8 cellular contexts compared by ENCODE assay signal in the genomic region with DNA sequence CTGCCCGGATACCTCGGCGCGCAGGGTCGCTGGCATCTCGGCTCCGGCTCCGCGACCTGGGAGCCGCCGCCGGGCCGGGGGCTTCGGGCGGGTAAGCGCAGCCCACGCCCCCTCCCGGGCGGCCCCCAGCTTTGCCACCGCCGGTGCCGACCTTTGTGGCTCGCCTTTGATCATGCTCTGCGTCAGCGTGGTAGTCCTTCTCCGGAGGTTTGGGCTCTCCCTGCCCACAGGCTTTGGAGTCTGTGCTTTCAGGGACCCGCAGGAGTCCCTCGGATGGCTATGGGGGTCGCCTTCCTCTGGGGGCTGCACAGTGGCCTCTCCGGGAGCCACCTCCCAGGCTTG. TPM values are rescaled to one million over a fixed set of nuclear protein-coding genes. Genes with fewer than 3 reads are reported as not detected.
A peak's percentile ranks its signal among the peaks of the same experiment; 100 is the strongest.
DNase-seq lines count a peak whose midpoint lies in the region; ATAC-seq and TF ChIP-seq lines count a peak whose summit lies in the region.

No MANE protein-coding gene starts in this region.

- H3K27me3 ChIP-seq in breast epithelium: no peaks in the 10 kb centered on the region

- H3K4me3 Mint-ChIP-seq in natural killer cell treated with Interleukin-12 subunit alpha and Interleukin-12 subunit beta and Interleukin-15 and Interleukin-18, amount 100 ng/mL, for 72 hours: peak overlapping the region; percentile 71

- H3K9me3 Mint-ChIP-seq in natural killer cell treated with Interleukin-12 subunit alpha and Interleukin-12 subunit beta and Interleukin-15 and Interleukin-18, amount 100 ng/mL, for 72 hours: no peaks in the 10 kb centered on the region

- H3K4me3 ChIP-seq in breast epithelium: peak overlapping the region; percentile 52 to 74 (median 62)

- intact Hi-C loops in breast epithelium (cut with DNase I; ENCODE audit: low total_unique reads): no loop called here

- DNase-seq in breast epithelium (ENCODE audit: low spot score in 2 of 2) (no peak), AG08395 (ENCODE audit: low spot score) (no peak), LoVo (ENCODE audit: low spot score) (no peak), HuH-7.5 (ENCODE audit: low spot score) (no peak), mucosa of gallbladder (ENCODE audit: low spot score) (no peak)
- DNase-seq in natural killer cell treated with Interleukin-12 subunit alpha and Interleukin-12 subunit beta and Interleukin-15 and Interleukin-18, amount 100 ng/mL, for 72 hours (ENCODE audit: low spot score): no peak

- H3K4me1 Mint-ChIP-seq in natural killer cell treated with Interleukin-12 subunit alpha and Interleukin-12 subunit beta and Interleukin-15 and Interleukin-18, amount 100 ng/mL, for 72 hours (ENCODE audit: low read depth in 2 of 2): peaks cover 19 to 25% of the 10 kb centered on the region in 2 donors

- H3K36me3 Mint-ChIP-seq in natural killer cell treated with Interleukin-12 subunit alpha and Interleukin-12 subunit beta and Interleukin-15 and Interleukin-18, amount 100 ng/mL, for 72 hours: peaks cover 8% of the 10 kb centered on the region

- no peaks in the 10 kb centered on the region for H3K27me3 Mint-ChIP-seq in natural killer cell treated with Interleukin-12 subunit alpha and Interleukin-12 subunit beta and Interleukin-15 and Interleukin-18, amount 100 ng/mL, for 72 hours

- no peaks in the 10 kb centered on the region for H3K4me1 ChIP-seq in breast epithelium

- no peak overlapping the region for H3K27ac ChIP-seq in breast epithelium

- peak; percentile 14 for ATAC-seq in HG03175 (IDR thresholded peaks at IDR 0.05; ENCODE audit: unreplicated experiment)
- no peak for ATAC-seq in natural killer cell treated with Interleukin-12 subunit alpha and Interleukin-12 subunit beta and Interleukin-15 and Interleukin-18, amount 100 ng/mL, for 72 hours

- TF ChIP-seq CTCF in GM12872 (IDR thresholded peaks at IDR 0.05; ENCODE audit: insufficient read depth, low read depth, low read length): 0 out of 3 replicates have a peak, but pooled peaks have one; percentile 8
- no peak for TF ChIP-seq CTCF in breast epithelium (IDR thresholded peaks at IDR 0.05)

- TF ChIP-seq POLR2A in breast epithelium (IDR thresholded peaks at IDR 0.05): no peak

- no peak overlapping the region for H3K27ac Mint-ChIP-seq in natural killer cell treated with Interleukin-12 subunit alpha and Interleukin-12 subunit beta and Interleukin-15 and Interleukin-18, amount 100 ng/mL, for 72 hours

- no peaks in the 10 kb centered on the region for H3K36me3 ChIP-seq in breast epithelium

- no peaks in the 10 kb centered on the region for H3K9me3 ChIP-seq in breast epithelium

RNA-seq across cellular contexts. Expression of a gene that starts 7.3 kb away (rescaled TPM):
- 100 to 1,000 TPM; 117 to 174 (median 127) TPM for total RNA-seq in breast epithelium
- 100 to 1,000 TPM; 115 to 145 TPM for total RNA-seq in natural killer cell treated with Interleukin-12 subunit alpha and Interleukin-12 subunit beta and Interleukin-15 and Interleukin-18, amount 100 ng/mL, for 72 hours
- 118 TPM for total RNA-seq in mucosa of gallbladder

RNA-seq across cellular contexts. Expression of a gene that starts 39.7 kb away (rescaled TPM):
- 1 to 10 TPM; 5.1 to 7.5 (median 6.0) TPM for total RNA-seq in breast epithelium
- total RNA-seq in natural killer cell treated with Interleukin-12 subunit alpha and Interleukin-12 subunit beta and Interleukin-15 and Interleukin-18, amount 100 ng/mL, for 72 hours: not detected
- 236 TPM for total RNA-seq in mucosa of gallbladder

RNA-seq across cellular contexts. Expression of a gene that starts 40.6 kb away (rescaled TPM):
- total RNA-seq in breast epithelium (1 to 10 TPM in 1 of 3 donors, under 1 TPM in 2; 0.33 to 2.2 (median 0.88) TPM), mucosa of gallbladder (5.2 TPM)
- 1 to 10 TPM in 1 of 2 donors, under 1 TPM in 1; 0.17 to 1.1 TPM for total RNA-seq in natural killer cell treated with Interleukin-12 subunit alpha and Interleukin-12 subunit beta and Interleukin-15 and Interleukin-18, amount 100 ng/mL, for 72 hours

Comparison
In these comparisons a context has a peak if more than half of its experiments do, and no peak if none do; other contexts are left out.
1. RNA of a gene that starts 39.7 kb away (total RNA-seq): 236 TPM in mucosa of gallbladder (single experiment); 5.1 to 7.5 TPM in breast epithelium and not detected in natural killer cell treated with Interleukin-12 subunit alpha and Interleukin-12 subunit beta and Interleukin-15 and Interleukin-18, amount 100 ng/mL, for 72 hours; every median in the first group is over 10 times any median in the second.